ENCODE assay signal across 1 cellular context in the genomic region with DNA sequence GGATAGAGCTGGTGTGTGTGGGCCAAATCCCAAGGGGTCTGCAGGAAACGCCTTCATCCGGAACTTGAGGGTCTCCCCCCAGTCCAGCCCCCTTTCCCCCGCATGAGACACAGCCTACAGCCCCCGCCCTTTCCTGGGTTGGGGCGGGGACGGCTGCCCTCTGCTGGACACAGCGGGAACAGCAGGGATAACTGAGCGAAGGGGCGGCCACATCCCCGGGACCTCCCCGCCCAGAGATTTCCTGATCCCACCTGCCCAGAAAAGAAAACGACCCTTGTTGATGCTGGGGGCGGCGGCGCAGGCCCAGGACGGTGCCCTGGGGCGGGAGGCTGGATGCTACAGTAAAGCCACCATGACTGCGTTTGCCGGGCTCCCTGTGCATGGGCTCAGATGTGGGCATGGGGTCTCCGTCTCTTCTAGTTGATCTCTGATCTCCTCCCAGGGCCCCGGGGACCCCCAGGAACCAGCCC.
TF ChIP-seq lines count a peak whose summit lies in the region.

No MANE protein-coding gene starts in this region.

TF ChIP-seq in HEK293, 187 proteins besides CTCF, POLR2A, EP300 and RAD21 (continued from another document and continues in another):
- TF ChIP-seq, protein P1, sequence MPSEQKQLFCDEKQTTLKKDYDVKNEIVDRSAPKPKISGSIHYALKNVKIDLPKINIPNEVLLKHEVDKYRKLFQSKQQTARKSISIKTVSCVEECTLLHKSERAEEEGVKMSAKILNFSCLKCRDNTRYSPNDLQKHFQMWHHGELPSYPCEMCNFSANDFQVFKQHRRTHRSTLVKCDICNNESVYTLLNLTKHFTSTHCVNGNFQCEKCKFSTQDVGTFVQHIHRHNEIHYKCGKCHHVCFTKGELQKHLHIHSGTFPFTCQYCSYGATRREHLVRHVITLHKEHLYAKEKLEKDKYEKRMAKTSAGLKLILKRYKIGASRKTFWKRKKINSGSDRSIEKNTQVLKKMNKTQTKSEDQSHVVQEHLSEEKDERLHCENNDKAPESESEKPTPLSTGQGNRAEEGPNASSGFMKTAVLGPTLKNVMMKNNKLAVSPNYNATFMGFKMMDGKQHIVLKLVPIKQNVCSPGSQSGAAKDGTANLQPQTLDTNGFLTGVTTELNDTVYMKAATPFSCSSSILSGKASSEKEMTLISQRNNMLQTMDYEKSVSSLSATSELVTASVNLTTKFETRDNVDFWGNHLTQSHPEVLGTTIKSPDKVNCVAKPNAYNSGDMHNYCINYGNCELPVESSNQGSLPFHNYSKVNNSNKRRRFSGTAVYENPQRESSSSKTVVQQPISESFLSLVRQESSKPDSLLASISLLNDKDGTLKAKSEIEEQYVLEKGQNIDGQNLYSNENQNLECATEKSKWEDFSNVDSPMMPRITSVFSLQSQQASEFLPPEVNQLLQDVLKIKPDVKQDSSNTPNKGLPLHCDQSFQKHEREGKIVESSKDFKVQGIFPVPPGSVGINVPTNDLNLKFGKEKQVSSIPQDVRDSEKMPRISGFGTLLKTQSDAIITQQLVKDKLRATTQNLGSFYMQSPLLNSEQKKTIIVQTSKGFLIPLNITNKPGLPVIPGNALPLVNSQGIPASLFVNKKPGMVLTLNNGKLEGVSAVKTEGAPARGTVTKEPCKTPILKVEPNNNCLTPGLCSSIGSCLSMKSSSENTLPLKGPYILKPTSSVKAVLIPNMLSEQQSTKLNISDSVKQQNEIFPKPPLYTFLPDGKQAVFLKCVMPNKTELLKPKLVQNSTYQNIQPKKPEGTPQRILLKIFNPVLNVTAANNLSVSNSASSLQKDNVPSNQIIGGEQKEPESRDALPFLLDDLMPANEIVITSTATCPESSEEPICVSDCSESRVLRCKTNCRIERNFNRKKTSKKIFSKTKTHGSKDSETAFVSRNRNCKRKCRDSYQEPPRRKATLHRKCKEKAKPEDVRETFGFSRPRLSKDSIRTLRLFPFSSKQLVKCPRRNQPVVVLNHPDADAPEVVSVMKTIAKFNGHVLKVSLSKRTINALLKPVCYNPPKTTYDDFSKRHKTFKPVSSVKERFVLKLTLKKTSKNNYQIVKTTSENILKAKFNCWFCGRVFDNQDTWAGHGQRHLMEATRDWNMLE (tag by site-specific recombination; conservative IDR thresholded peaks at IDR 0.05; ENCODE audit: low read depth), result no peak
- TF ChIP-seq, protein P2, sequence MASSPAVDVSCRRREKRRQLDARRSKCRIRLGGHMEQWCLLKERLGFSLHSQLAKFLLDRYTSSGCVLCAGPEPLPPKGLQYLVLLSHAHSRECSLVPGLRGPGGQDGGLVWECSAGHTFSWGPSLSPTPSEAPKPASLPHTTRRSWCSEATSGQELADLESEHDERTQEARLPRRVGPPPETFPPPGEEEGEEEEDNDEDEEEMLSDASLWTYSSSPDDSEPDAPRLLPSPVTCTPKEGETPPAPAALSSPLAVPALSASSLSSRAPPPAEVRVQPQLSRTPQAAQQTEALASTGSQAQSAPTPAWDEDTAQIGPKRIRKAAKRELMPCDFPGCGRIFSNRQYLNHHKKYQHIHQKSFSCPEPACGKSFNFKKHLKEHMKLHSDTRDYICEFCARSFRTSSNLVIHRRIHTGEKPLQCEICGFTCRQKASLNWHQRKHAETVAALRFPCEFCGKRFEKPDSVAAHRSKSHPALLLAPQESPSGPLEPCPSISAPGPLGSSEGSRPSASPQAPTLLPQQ (tag by site-specific recombination; IDR thresholded peaks at IDR 0.05), result 0 out of 2 replicates have a peak, but pooled peaks have one; percentile 25
- TF ChIP-seq, protein P3, sequence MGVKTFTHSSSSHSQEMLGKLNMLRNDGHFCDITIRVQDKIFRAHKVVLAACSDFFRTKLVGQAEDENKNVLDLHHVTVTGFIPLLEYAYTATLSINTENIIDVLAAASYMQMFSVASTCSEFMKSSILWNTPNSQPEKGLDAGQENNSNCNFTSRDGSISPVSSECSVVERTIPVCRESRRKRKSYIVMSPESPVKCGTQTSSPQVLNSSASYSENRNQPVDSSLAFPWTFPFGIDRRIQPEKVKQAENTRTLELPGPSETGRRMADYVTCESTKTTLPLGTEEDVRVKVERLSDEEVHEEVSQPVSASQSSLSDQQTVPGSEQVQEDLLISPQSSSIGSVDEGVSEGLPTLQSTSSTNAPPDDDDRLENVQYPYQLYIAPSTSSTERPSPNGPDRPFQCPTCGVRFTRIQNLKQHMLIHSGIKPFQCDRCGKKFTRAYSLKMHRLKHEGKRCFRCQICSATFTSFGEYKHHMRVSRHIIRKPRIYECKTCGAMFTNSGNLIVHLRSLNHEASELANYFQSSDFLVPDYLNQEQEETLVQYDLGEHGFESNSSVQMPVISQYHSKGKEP (tag by site-specific recombination; IDR thresholded peaks at IDR 0.05), result no peak
- TF ChIP-seq, protein P4, sequence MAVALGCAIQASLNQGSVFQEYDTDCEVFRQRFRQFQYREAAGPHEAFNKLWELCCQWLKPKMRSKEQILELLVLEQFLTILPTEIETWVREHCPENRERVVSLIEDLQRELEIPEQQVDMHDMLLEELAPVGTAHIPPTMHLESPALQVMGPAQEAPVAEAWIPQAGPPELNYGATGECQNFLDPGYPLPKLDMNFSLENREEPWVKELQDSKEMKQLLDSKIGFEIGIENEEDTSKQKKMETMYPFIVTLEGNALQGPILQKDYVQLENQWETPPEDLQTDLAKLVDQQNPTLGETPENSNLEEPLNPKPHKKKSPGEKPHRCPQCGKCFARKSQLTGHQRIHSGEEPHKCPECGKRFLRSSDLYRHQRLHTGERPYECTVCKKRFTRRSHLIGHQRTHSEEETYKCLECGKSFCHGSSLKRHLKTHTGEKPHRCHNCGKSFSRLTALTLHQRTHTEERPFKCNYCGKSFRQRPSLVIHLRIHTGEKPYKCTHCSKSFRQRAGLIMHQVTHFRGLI (tag by site-specific recombination; IDR thresholded peaks at IDR 0.05), result no peak
- TF ChIP-seq ZNF560 (tag by site-specific recombination; IDR thresholded peaks at IDR 0.05; ENCODE audit: borderline replicate concordance), result no peak
- TF ChIP-seq ZNF501 (tag by site-specific recombination; IDR thresholded peaks at IDR 0.05), result no peak
- TF ChIP-seq GFI1B (tag by site-specific recombination; IDR thresholded peaks at IDR 0.05), result no peak
- TF ChIP-seq MEIS1 (CRISPR knock-in tag; IDR thresholded peaks at IDR 0.05; ENCODE audit: borderline replicate concordance), result no peak
- TF ChIP-seq ZNF426 (tag by site-specific recombination; IDR thresholded peaks at IDR 0.05), result no peak
- no peak for TF ChIP-seq MYNN (tag by site-specific recombination; IDR thresholded peaks at IDR 0.05; ENCODE audit: borderline replicate concordance)
- TF ChIP-seq, protein P5, sequence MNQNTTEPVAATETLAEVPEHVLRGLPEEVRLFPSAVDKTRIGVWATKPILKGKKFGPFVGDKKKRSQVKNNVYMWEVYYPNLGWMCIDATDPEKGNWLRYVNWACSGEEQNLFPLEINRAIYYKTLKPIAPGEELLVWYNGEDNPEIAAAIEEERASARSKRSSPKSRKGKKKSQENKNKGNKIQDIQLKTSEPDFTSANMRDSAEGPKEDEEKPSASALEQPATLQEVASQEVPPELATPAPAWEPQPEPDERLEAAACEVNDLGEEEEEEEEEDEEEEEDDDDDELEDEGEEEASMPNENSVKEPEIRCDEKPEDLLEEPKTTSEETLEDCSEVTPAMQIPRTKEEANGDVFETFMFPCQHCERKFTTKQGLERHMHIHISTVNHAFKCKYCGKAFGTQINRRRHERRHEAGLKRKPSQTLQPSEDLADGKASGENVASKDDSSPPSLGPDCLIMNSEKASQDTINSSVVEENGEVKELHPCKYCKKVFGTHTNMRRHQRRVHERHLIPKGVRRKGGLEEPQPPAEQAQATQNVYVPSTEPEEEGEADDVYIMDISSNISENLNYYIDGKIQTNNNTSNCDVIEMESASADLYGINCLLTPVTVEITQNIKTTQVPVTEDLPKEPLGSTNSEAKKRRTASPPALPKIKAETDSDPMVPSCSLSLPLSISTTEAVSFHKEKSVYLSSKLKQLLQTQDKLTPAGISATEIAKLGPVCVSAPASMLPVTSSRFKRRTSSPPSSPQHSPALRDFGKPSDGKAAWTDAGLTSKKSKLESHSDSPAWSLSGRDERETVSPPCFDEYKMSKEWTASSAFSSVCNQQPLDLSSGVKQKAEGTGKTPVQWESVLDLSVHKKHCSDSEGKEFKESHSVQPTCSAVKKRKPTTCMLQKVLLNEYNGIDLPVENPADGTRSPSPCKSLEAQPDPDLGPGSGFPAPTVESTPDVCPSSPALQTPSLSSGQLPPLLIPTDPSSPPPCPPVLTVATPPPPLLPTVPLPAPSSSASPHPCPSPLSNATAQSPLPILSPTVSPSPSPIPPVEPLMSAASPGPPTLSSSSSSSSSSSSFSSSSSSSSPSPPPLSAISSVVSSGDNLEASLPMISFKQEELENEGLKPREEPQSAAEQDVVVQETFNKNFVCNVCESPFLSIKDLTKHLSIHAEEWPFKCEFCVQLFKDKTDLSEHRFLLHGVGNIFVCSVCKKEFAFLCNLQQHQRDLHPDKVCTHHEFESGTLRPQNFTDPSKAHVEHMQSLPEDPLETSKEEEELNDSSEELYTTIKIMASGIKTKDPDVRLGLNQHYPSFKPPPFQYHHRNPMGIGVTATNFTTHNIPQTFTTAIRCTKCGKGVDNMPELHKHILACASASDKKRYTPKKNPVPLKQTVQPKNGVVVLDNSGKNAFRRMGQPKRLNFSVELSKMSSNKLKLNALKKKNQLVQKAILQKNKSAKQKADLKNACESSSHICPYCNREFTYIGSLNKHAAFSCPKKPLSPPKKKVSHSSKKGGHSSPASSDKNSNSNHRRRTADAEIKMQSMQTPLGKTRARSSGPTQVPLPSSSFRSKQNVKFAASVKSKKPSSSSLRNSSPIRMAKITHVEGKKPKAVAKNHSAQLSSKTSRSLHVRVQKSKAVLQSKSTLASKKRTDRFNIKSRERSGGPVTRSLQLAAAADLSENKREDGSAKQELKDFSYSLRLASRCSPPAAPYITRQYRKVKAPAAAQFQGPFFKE (tag by site-specific recombination; IDR thresholded peaks at IDR 0.05; ENCODE audit: borderline replicate concordance), result no peak
- no peak for TF ChIP-seq SETDB1 (IDR thresholded peaks at IDR 0.05; ENCODE audit: insufficient read length, low read length)
- TF ChIP-seq, protein P6, sequence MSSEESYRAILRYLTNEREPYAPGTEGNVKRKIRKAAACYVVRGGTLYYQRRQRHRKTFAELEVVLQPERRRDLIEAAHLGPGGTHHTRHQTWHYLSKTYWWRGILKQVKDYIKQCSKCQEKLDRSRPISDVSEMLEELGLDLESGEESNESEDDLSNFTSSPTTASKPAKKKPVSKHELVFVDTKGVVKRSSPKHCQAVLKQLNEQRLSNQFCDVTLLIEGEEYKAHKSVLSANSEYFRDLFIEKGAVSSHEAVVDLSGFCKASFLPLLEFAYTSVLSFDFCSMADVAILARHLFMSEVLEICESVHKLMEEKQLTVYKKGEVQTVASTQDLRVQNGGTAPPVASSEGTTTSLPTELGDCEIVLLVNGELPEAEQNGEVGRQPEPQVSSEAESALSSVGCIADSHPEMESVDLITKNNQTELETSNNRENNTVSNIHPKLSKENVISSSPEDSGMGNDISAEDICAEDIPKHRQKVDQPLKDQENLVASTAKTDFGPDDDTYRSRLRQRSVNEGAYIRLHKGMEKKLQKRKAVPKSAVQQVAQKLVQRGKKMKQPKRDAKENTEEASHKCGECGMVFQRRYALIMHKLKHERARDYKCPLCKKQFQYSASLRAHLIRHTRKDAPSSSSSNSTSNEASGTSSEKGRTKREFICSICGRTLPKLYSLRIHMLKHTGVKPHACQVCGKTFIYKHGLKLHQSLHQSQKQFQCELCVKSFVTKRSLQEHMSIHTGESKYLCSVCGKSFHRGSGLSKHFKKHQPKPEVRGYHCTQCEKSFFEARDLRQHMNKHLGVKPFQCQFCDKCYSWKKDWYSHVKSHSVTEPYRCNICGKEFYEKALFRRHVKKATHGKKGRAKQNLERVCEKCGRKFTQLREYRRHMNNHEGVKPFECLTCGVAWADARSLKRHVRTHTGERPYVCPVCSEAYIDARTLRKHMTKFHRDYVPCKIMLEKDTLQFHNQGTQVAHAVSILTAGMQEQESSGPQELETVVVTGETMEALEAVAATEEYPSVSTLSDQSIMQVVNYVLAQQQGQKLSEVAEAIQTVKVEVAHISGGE (tag by site-specific recombination; conservative IDR thresholded peaks at IDR 0.05; ENCODE audit: low read depth), result 0 out of 2 replicates have a peak, but pooled peaks have one; percentile 9
- TF ChIP-seq, protein P7, sequence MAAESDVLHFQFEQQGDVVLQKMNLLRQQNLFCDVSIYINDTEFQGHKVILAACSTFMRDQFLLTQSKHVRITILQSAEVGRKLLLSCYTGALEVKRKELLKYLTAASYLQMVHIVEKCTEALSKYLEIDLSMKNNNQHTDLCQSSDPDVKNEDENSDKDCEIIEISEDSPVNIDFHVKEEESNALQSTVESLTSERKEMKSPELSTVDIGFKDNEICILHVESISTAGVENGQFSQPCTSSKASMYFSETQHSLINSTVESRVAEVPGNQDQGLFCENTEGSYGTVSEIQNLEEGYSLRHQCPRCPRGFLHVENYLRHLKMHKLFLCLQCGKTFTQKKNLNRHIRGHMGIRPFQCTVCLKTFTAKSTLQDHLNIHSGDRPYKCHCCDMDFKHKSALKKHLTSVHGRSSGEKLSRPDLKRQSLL (tag by site-specific recombination; IDR thresholded peaks at IDR 0.05), result no peak
- TF ChIP-seq ZBTB7A (tag by site-specific recombination; IDR thresholded peaks at IDR 0.05; ENCODE audit: low read depth), result peak; percentile 21; the same call in 1 of the 2 replicates
- no peak for TF ChIP-seq KLF16 (tag by site-specific recombination; IDR thresholded peaks at IDR 0.05)
- TF ChIP-seq ZNF664 (tag by site-specific recombination; IDR thresholded peaks at IDR 0.05), result no peak
- no peak for TF ChIP-seq TCF7L2 (IDR thresholded peaks at IDR 0.05; ENCODE audit: borderline replicate concordance, low read depth, low read length)
- no peak for TF ChIP-seq ZNF521 (tag by site-specific recombination; IDR thresholded peaks at IDR 0.05)
- TF ChIP-seq ZNF660 (tag by site-specific recombination; IDR thresholded peaks at IDR 0.05), result 0 out of 2 replicates have a peak, but pooled peaks have one; percentile 60
- no peak for TF ChIP-seq ZEB2 (tag by site-specific recombination; IDR thresholded peaks at IDR 0.05)
- TF ChIP-seq ZNF707 (tag by site-specific recombination; IDR thresholded peaks at IDR 0.05), result no peak
- no peak for TF ChIP-seq ZNF292 (tag by site-specific recombination; IDR thresholded peaks at IDR 0.05; ENCODE audit: borderline replicate concordance, low read depth)
- no peak for TF ChIP-seq ZNF138 (tag by site-specific recombination; IDR thresholded peaks at IDR 0.05; ENCODE audit: borderline replicate concordance)
- no peak for TF ChIP-seq ZNF341 (tag by site-specific recombination; IDR thresholded peaks at IDR 0.05; ENCODE audit: low read depth)
- TF ChIP-seq, protein P8, sequence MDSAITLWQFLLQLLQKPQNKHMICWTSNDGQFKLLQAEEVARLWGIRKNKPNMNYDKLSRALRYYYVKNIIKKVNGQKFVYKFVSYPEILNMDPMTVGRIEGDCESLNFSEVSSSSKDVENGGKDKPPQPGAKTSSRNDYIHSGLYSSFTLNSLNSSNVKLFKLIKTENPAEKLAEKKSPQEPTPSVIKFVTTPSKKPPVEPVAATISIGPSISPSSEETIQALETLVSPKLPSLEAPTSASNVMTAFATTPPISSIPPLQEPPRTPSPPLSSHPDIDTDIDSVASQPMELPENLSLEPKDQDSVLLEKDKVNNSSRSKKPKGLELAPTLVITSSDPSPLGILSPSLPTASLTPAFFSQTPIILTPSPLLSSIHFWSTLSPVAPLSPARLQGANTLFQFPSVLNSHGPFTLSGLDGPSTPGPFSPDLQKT (IDR thresholded peaks at IDR 0.05; ENCODE audit: borderline replicate concordance, low read depth, low read length), result no peak
- TF ChIP-seq KLF8 (tag by site-specific recombination; IDR thresholded peaks at IDR 0.05), result peak; percentile 29; the same call in 1 of the 2 replicates
- TF ChIP-seq ZNF335 (tag by site-specific recombination; conservative IDR thresholded peaks at IDR 0.05), result no peak
- no peak for TF ChIP-seq ZNF473 (tag by site-specific recombination; IDR thresholded peaks at IDR 0.05)
- no peak for TF ChIP-seq ZNF248 (tag by site-specific recombination; IDR thresholded peaks at IDR 0.05)
- TF ChIP-seq ZNF623 (tag by site-specific recombination; IDR thresholded peaks at IDR 0.05), result no peak
